34 cellular contexts compared by ENCODE assay signal in the genomic region with DNA sequence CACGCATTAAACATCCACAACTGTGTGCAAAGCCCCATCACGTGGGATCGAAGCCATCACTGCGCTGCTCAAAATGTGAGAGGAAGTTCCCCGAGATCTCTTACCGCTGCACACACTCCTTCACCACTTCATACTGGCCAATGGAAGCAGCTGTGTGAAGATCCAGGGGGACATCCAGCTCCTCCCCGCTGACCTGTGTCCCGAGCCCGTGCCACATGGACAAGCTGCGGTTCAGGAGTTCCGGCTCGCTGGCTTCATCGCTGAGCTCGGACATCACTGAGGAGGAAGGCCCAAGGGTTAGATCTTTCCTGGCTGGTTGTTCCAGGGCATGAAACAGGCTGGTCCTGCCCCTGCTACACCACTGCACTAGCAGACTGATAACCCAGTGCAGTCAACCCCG. TPM values are rescaled to one million over a fixed set of nuclear protein-coding genes. Genes with fewer than 3 reads are reported as not detected.
"Had no signal": no experiment of that assay in that cellular context is flagged by ENCODE, and none has a peak within 500 bp of the region (broad histone marks: within the 10 kb centered on the region; RNA-seq: fewer than 3 reads in every experiment).

No MANE protein-coding gene starts in this region.

- H3K27ac Mint-ChIP-seq: mesothelial cell of epicardium; naive B cell; natural killer cell; progenitor cell of endocrine pancreas; stimulated activated effector memory CD8-positive, alpha-beta T cell treated with anti-CD3 and anti-CD28 coated beads, Interleukin-12 subunit alpha, Interleukin-12 subunit beta, amount 100 ng/mL, for 72 hours; stimulated activated naive CD8-positive, alpha-beta T cell treated with anti-CD3 and anti-CD28 coated beads, Interleukin-15, Interleukin-2, amounts not matched to agents 100 ng/mL and 50 ng/mL, for 24 hours; type B pancreatic cell had no signal

- FAIRE-seq: small intestine had no signal

- H3K4me3 ChIP-seq: heart right ventricle, hepatocyte, left lung, lower lobe of right lung, ovary, spleen, suprapubic skin, thoracic aorta, tibial artery, uterus had no signal

- H3K36me3 Mint-ChIP-seq: natural killer cell, type B pancreatic cell had no signal

- ATAC-seq: heart right ventricle; left colon; left lung; lower lobe of right lung; natural killer cell; right cardiac atrium; sciatic nerve; stimulated activated effector memory CD8-positive, alpha-beta T cell treated with anti-CD3 and anti-CD28 coated beads, Interleukin-12 subunit alpha, Interleukin-12 subunit beta, amount 100 ng/mL, for 72 hours had no signal

- H3K27ac ChIP-seq: heart right ventricle, hepatocyte, left lung, lower lobe of right lung, ovary, spleen, suprapubic skin, thoracic aorta, tibial artery, uterus had no signal

- H3K36me3 ChIP-seq: ovary, uterus had no signal

- H3K4me3 Mint-ChIP-seq: mesothelial cell of epicardium; natural killer cell; stimulated activated effector memory CD8-positive, alpha-beta T cell treated with anti-CD3 and anti-CD28 coated beads, Interleukin-12 subunit alpha, Interleukin-12 subunit beta, amount 100 ng/mL, for 72 hours; stimulated activated naive CD8-positive, alpha-beta T cell treated with anti-CD3 and anti-CD28 coated beads, Interleukin-15, Interleukin-2, amounts not matched to agents 100 ng/mL and 50 ng/mL, for 24 hours; type B pancreatic cell had no signal

- H3K4me1 ChIP-seq: uterus had no signal

- H3K9me3 Mint-ChIP-seq: mesothelial cell of epicardium; naive B cell; natural killer cell; stimulated activated effector memory CD8-positive, alpha-beta T cell treated with anti-CD3 and anti-CD28 coated beads, Interleukin-12 subunit alpha, Interleukin-12 subunit beta, amount 100 ng/mL, for 72 hours; stimulated activated naive CD8-positive, alpha-beta T cell treated with anti-CD3 and anti-CD28 coated beads, Interleukin-15, Interleukin-2, amounts not matched to agents 100 ng/mL and 50 ng/mL, for 24 hours; type B pancreatic cell had no signal

- H3K9me3 ChIP-seq: heart right ventricle, left lung, lower lobe of right lung, ovary, spleen, suprapubic skin, thoracic aorta, tibial artery, uterus had no signal

- H3K27me3 Mint-ChIP-seq: naive B cell; progenitor cell of endocrine pancreas; stimulated activated naive CD8-positive, alpha-beta T cell treated with anti-CD3 and anti-CD28 coated beads, Interleukin-15, Interleukin-2, amounts not matched to agents 100 ng/mL and 50 ng/mL, for 24 hours; type B pancreatic cell had no signal

- DNase-seq: heart right ventricle; islet precursor cell; kidney glomerular epithelial cell; left colon; left lung; lower lobe of right lung; mammary epithelial cell; mesenchymal stem cell; naive B cell; natural killer cell; occipital lobe; ovary; retina; right cardiac atrium; small intestine; spleen; stimulated activated CD4-positive, alpha-beta T cell treated with anti-CD3 and anti-CD28 coated beads, Interleukin-4, amount 100 ng/mL, for 24 hours; stimulated activated naive CD4-positive, alpha-beta T cell; tibial artery; uterus had no signal

RNA-seq across cellular contexts. Expression of a gene that starts 4.5 kb away (rescaled TPM):
- total RNA-seq: mononuclear cell, thoracic aorta had no signal

RNA-seq across cellular contexts. Expression of a gene that starts 58.3 kb away (rescaled TPM):
- total RNA-seq: hepatocyte, left lung, liver, lower lobe of right lung, mammary epithelial cell, mononuclear cell, occipital lobe, progenitor cell of endocrine pancreas, pulmonary artery endothelial cell, sciatic nerve, spleen, subcutaneous adipose tissue, suprapubic skin, thoracic aorta, ureter, uterus had no signal
- polyA plus RNA-seq: heart right ventricle, hepatocyte, liver, mammary epithelial cell, ovary, right cardiac atrium, small intestine had no signal
